In genomic region chr3:158709666-158710083, GRCh38 we compare ENCODE assay signal across 11 cellular contexts. TPM values are rescaled to one million over a fixed set of nuclear protein-coding genes. Genes with fewer than 3 reads are reported as not detected.
DNase-seq lines count a peak whose midpoint lies in the region; ATAC-seq and TF ChIP-seq lines count a peak whose summit lies in the region.
"Had no signal": no experiment of that assay in that cellular context is flagged by ENCODE, and none has a peak within 500 bp of the region (broad histone marks: within the 10 kb centered on the region; RNA-seq: fewer than 3 reads in every experiment).

No MANE protein-coding gene starts in this region.

- H3K4me3 ChIP-seq in IMR-90 (ENCODE audit: insufficient read depth, low read depth, low read length) (no peak overlapping the region), brain microvascular endothelial cell (ENCODE audit: low read depth, low read length) (no peak overlapping the region), left lung (no peak overlapping the region)

- no peaks in the 10 kb centered on the region for H4K20me1 ChIP-seq in IMR-90 (ENCODE audit: insufficient read depth, low read length)

- H3K27ac ChIP-seq in IMR-90 (ENCODE audit: insufficient read depth, low read length) (peak overlapping the region; percentile 83), brain microvascular endothelial cell (peak overlapping the region; percentile 93), left lung (peak overlapping the region in 1 of 2 donors; percentile 60)

- peak overlapping the region; percentile 82 for H2BK5ac ChIP-seq in IMR-90 (ENCODE audit: low read depth, low read length, poor library complexity, severe bottlenecking)

- TF ChIP-seq POLR2A in IMR-90 (IDR thresholded peaks at IDR 0.05; ENCODE audit: low read depth, low read length) = no peak; the same call in 1 of the 2 replicates

- H3K9me3 ChIP-seq in IMR-90 (ENCODE audit: control insufficient read depth, insufficient read depth, low read length) (no peaks in the 10 kb centered on the region), left lung (no peaks in the 10 kb centered on the region)

- H2AFZ ChIP-seq in IMR-90 (replicated peaks; ENCODE audit: low read length, poor library complexity) = peak overlapping the region; percentile 72

- DNase-seq in AG08395 (ENCODE audit: low spot score) = peak; percentile 94
- peak; percentile 99 for DNase-seq in IMR-90
- DNase-seq in brain microvascular endothelial cell = peak; percentile 98
- peak in 1 of 2 donors; percentile 54 for DNase-seq in left lung
- DNase-seq in central memory CD4-positive, alpha-beta T cell = no peak
- DNase-seq in activated gamma-delta T cell (lab: John Stamatoyannopoulos, UW) = no peak
- DNase-seq in Kasumi-1 (lab: John Stamatoyannopoulos, UW) = no peak
- DNase-seq: activated CD8-positive, alpha-beta memory T cell treated with anti-CD3 and anti-CD28 coated beads, Interleukin-2, amount 50 U/mL, for 48 hours; effector memory CD4-positive, alpha-beta T cell; NCI-H1436 treated with DMSO at 0.1 percent for 48 hours had no signal

- peak overlapping the region; percentile 25 for H2AK9ac ChIP-seq in IMR-90 (replicated peaks; ENCODE audit: low read depth, low read length, poor library complexity)

- H3K14ac ChIP-seq in IMR-90 (replicated peaks; ENCODE audit: low read depth, low read length) = peak overlapping the region; percentile 41

- TF ChIP-seq RAD21 in IMR-90 (IDR thresholded peaks at IDR 0.05; ENCODE audit: low read length) = no peak; the same call in 1 of the 2 replicates

- WGBS in IMR-90 (ENCODE audit: extremely low coverage in 2 of 2, insufficient read length in 1 of 2), 2 experiments = no CpG with 5 or more reads among the region's 4 CpGs

- CTCF ChIA-PET in IMR-90 (lab: Yijun Ruan, JAX) = interaction anchor here (1.0 kb wide), 1 partner anchor 37 kb away, joined by 4 read pairs; the partner anchor contains the start of gene LXN

- H4K5ac ChIP-seq in IMR-90 (ENCODE audit: low read depth, low read length) = peak overlapping the region; percentile 55

- in situ Hi-C loops in IMR-90 (cut with MboI; ENCODE audit: low sequenced_read_pairs) (loop anchor here (25.0 kb wide), 1 partner anchor 1547 kb away; the partner anchor contains the start of gene CCNL1), brain microvascular endothelial cell (cut with HindIII; ENCODE audit: low pct_ligation_motif_present, low sequenced_read_pairs) (no loop called here)

- H3K4ac ChIP-seq in IMR-90 (ENCODE audit: low read depth, low read length) = peak overlapping the region; percentile 72

- H3K23ac ChIP-seq in IMR-90 (ENCODE audit: low read depth, low read length) = peak overlapping the region; percentile 57; the same call in 1 of the 2 replicates

- H3K79me1 ChIP-seq in IMR-90 (ENCODE audit: low read depth in 1 of 2, low read length in 2 of 2) = peaks cover 20 to 27% of the 10 kb centered on the region in 2 experiments

- ATAC-seq in IMR-90 (ENCODE audit: low read depth) (peak; percentile 95), left lung (peak; percentile 78), GM21529 (IDR thresholded peaks at IDR 0.05; ENCODE audit: unreplicated experiment) (no peak)

- H2BK120ac ChIP-seq in IMR-90 (ENCODE audit: low read depth, low read length) = peak overlapping the region; percentile 83

- H3K4me1 ChIP-seq in IMR-90 (ENCODE audit: control insufficient read depth, insufficient read depth, low read length) (peaks cover 15% of the 10 kb centered on the region), left lung (peaks cover 0 to 42% of the 10 kb centered on the region in 2 donors)

- H3K56ac ChIP-seq in IMR-90 (ENCODE audit: extremely low read depth, insufficient read depth, low read length) = peak overlapping the region; percentile 63

- no peak overlapping the region for H3K4me2 ChIP-seq in IMR-90 (ENCODE audit: low read depth, low read length)

- no peak overlapping the region for H3K9ac ChIP-seq in IMR-90 (ENCODE audit: low read depth, low read length)

- 0 out of 2 replicates have a peak, but pooled peaks cover 2% of the 10 kb centered on the region for H3K36me3 ChIP-seq in IMR-90 (ENCODE audit: control insufficient read depth, insufficient read depth, low read length)
- peaks cover 2% of the 10 kb centered on the region for H3K36me3 ChIP-seq in brain microvascular endothelial cell (replicated peaks)
- H3K36me3 ChIP-seq in left lung = peaks cover 0 to 21% of the 10 kb centered on the region in 2 donors

- peak overlapping the region; percentile 65 for H2AK5ac ChIP-seq in IMR-90 (ENCODE audit: low read depth, low read length)

- peak overlapping the region; percentile 89 for H2BK20ac ChIP-seq in IMR-90 (ENCODE audit: low read depth, low read length)

- H3K9me1 ChIP-seq in IMR-90 (ENCODE audit: insufficient read depth, low read length) = peaks cover 15% of the 10 kb centered on the region

- no peak for TF ChIP-seq CTCF in IMR-90 (conservative IDR thresholded peaks at IDR 0.05; ENCODE audit: low read depth, low read length)
- TF ChIP-seq CTCF in brain microvascular endothelial cell (IDR thresholded peaks at IDR 0.05; ENCODE audit: low read depth, low read length, missing control alignments) = no peak
- no peak for TF ChIP-seq CTCF in left lung (IDR thresholded peaks at IDR 0.05)

- POLR2A ChIA-PET in IMR-90 (lab: Charles Lee; ENCODE audit: unreplicated experiment) = no interaction called here

- no TSS peak for BruUV-seq in IMR-90 (replicated peaks; lab: Mats Ljungman, UMichigan)

- peak overlapping the region; percentile 71; the same call in 1 of the 2 replicates for H3K18ac ChIP-seq in IMR-90 (ENCODE audit: low read depth, low read length)

- intact Hi-C loops in IMR-90 (cut with micrococcal nuclease) (no loop called here), left lung (cut with DNase I) (loop anchor here in 1 of 2 donors (10.0 kb wide), 1 partner anchor 45 kb away; no protein-coding TSS in a partner anchor)

- H4K8ac ChIP-seq in IMR-90 (ENCODE audit: low read depth in 2 of 2, low read length in 2 of 2) = peak overlapping the region; percentile 9 to 63; a peak in 3 of 4 replicates

- H3K27me3 ChIP-seq in IMR-90 (ENCODE audit: control insufficient read depth, insufficient read depth, low read length) = no peaks in the 10 kb centered on the region
- no peaks in the 10 kb centered on the region for H3K27me3 ChIP-seq in brain microvascular endothelial cell (replicated peaks)
- no peaks in the 10 kb centered on the region for H3K27me3 ChIP-seq in left lung

- dilution Hi-C loops in IMR-90 (cut with HindIII; ENCODE audit: low sequenced_read_pairs, unreplicated experiment) = no loop called here

- H4K91ac ChIP-seq in IMR-90 (ENCODE audit: insufficient read depth, low read depth, low read length) = peak overlapping the region; percentile 84

- H2BK15ac ChIP-seq in IMR-90 (ENCODE audit: low read depth, low read length) = peak overlapping the region; percentile 79; the same call in 2 of the 3 replicates

TF ChIP-seq in IMR-90, 13 proteins besides CTCF, POLR2A, EP300 and RAD21:
- peak; percentile 83 for TF ChIP-seq NFE2L2 (IDR thresholded peaks at IDR 0.05; ENCODE audit: low read depth, low read length)
- no peak for TF ChIP-seq MAZ (IDR thresholded peaks at IDR 0.05; ENCODE audit: borderline replicate concordance, low read depth, low read length)
- TF ChIP-seq MAFK (IDR thresholded peaks at IDR 0.05; ENCODE audit: low read depth, low read length) = peak; percentile 91
- TF ChIP-seq MXI1 (IDR thresholded peaks at IDR 0.05; ENCODE audit: borderline replicate concordance, low read depth, low read length) = no peak
- TF ChIP-seq BHLHE40 (IDR thresholded peaks at IDR 0.05; ENCODE audit: low read depth, low read length) = peak; percentile 71; the same call in 1 of the 2 replicates
- peak; percentile 75 for TF ChIP-seq FOS (IDR thresholded peaks at IDR 0.05; ENCODE audit: low read depth, low read length)
- TF ChIP-seq SMC3 (IDR thresholded peaks at IDR 0.05; ENCODE audit: low read depth, low read length) = no peak
- no peak for TF ChIP-seq USF2 (IDR thresholded peaks at IDR 0.05; ENCODE audit: low read depth, low read length)
- TF ChIP-seq CEBPB (IDR thresholded peaks at IDR 0.05; ENCODE audit: low read depth, low read length) = no peak
- TF ChIP-seq CHD1 (IDR thresholded peaks at IDR 0.05; ENCODE audit: low read depth, low read length) = no peak
- no peak for TF ChIP-seq ELK1 (IDR thresholded peaks at IDR 0.05; ENCODE audit: borderline replicate concordance, low read depth, low read length)
- TF ChIP-seq RCOR1 (IDR thresholded peaks at IDR 0.05; ENCODE audit: insufficient replicate concordance, low read length) = no peak
- no peak for TF ChIP-seq RFX5 (IDR thresholded peaks at IDR 0.05; ENCODE audit: low read depth, low read length)
TF ChIP-seq in IMR-90: peak in this region for 4.

RNA-seq across cellular contexts. Expression of gene RARRES1, which starts 22.6 kb away (rescaled TPM):
- total RNA-seq in IMR-90 (2012; rRNA removed) (0.90 and 1.9 TPM in 2 replicates), left lung (100 to 1,000 TPM in 1 of 2 donors, 10 to 100 TPM in 1; 52.4 to 131 TPM)
- 2.6 and 3.0 TPM in 2 replicates for polyA plus RNA-seq in IMR-90 (2012; rRNA removed)
- 1.9 and 11.6 TPM in 2 replicates for polyA plus RNA-seq in IMR-90 (2012; cell fraction: cytosol; rRNA removed)
- polyA plus RNA-seq in IMR-90 (2012; cell fraction: nucleus; rRNA removed; ENCODE audit: low replicate concordance) = 3.8 and 4.0 TPM in 2 replicates

RNA-seq across cellular contexts. Expression of gene LXN, which starts 37.2 kb away (rescaled TPM):
- total RNA-seq in IMR-90 (2012; rRNA removed) (83.0 and 93.6 TPM in 2 replicates), left lung (10 to 100 TPM; 31.4 to 52.5 TPM)
- polyA plus RNA-seq in IMR-90 (2012; rRNA removed) = 134 and 155 TPM in 2 replicates
- 39.5 and 71.9 TPM in 2 replicates for polyA plus RNA-seq in IMR-90 (2012; cell fraction: cytosol; rRNA removed)
- polyA plus RNA-seq in IMR-90 (2012; cell fraction: nucleus; rRNA removed; ENCODE audit: low replicate concordance) = 16.2 and 67.7 TPM in 2 replicates

Comparison
In these comparisons a context has a peak if more than half of its experiments do, and no peak if none do; other contexts are left out.
1. DNase-seq: peak in AG08395 (single experiment), IMR-90 (single experiment) and brain microvascular endothelial cell (single experiment); none in central memory CD4-positive, alpha-beta T cell (single experiment), activated gamma-delta T cell (single experiment) and Kasumi-1 (0 of 2).
2. RNA of gene RARRES1, which starts 22.6 kb away (total RNA-seq): 52.4 to 131 TPM in left lung; 0.90 to 1.9 TPM in IMR-90; every median in the first group is over 10 times any median in the second.